Comparison of ENCODE assay signal across 8 cellular contexts in genomic region chr11:67371549-67372231, GRCh38. TPM values are rescaled to one million over a fixed set of nuclear protein-coding genes. Genes with fewer than 3 reads are reported as not detected.
A peak's percentile ranks its signal among the peaks of the same experiment; 100 is the strongest.
DNase-seq lines count a peak whose midpoint lies in the region; ATAC-seq and TF ChIP-seq lines count a peak whose summit lies in the region.

No MANE protein-coding gene starts in this region.

- no peak overlapping the region for H2AFZ ChIP-seq in DND-41 (ENCODE audit: low read depth, low read length)

- peak overlapping the region; percentile 77 to 84 for H3K4me3 Mint-ChIP-seq in activated T-cell treated with anti-CD3 and anti-CD28 coated beads, Interleukin-2, amount 50 U/mL, for 72 hours
- peak overlapping the region; percentile 83 for H3K4me3 Mint-ChIP-seq in glutamatergic neuron (ENCODE audit: unreplicated experiment)

- H3K9me3 Mint-ChIP-seq in activated T-cell treated with anti-CD3 and anti-CD28 coated beads, Interleukin-2, amount 50 U/mL, for 72 hours = no peaks in the 10 kb centered on the region
- peaks cover 9% of the 10 kb centered on the region for H3K9me3 Mint-ChIP-seq in glutamatergic neuron (ENCODE audit: unreplicated experiment)

- peaks cover 37% of the 10 kb centered on the region for H3K4me1 ChIP-seq in DND-41 (ENCODE audit: insufficient read depth, low read length)
- peaks cover 25% of the 10 kb centered on the region for H3K4me1 ChIP-seq in prostate gland (replicated peaks)

- TF ChIP-seq RAD21 in Ishikawa (IDR thresholded peaks at IDR 0.05; ENCODE audit: low read depth) = peak; percentile 17; the same call in 1 of the 2 replicates

- ATAC-seq in DND-41 (ENCODE audit: insufficient read depth, low read depth) (peak; percentile 22; the same call in 1 of the 3 replicates), HG03108 (IDR thresholded peaks at IDR 0.05; ENCODE audit: unreplicated experiment) (no peak), GM19035 (IDR thresholded peaks at IDR 0.05; ENCODE audit: unreplicated experiment) (no peak)
- ATAC-seq in activated T-cell treated with anti-CD3 and anti-CD28 coated beads, Interleukin-2, amount 50 U/mL, for 72 hours (replicated peaks in 1 of 2) = no peak

- H3K36me3 ChIP-seq in DND-41 (ENCODE audit: insufficient read depth, low read length) (no peaks in the 10 kb centered on the region), prostate gland (no peaks in the 10 kb centered on the region)

- no peak for DNase-seq in DND-41
- no peak for DNase-seq in activated T-cell treated with anti-CD3 and anti-CD28 coated beads, Interleukin-2, amount 50 U/mL, for 72 hours
- peak; percentile 47 for DNase-seq in glutamatergic neuron
- no peak for DNase-seq in prostate gland (ENCODE audit: low spot score)
- no peak for DNase-seq in NCI-H748 (lab: John Stamatoyannopoulos, UW; ENCODE audit: unreplicated experiment)

- WGBS in prostate gland = 32% methylated on average over 18 of the region's 18 CpGs

- intact Hi-C loops in prostate gland (cut with DNase I) = no loop called here

- TF ChIP-seq EP300 in Ishikawa (IDR thresholded peaks at IDR 0.05; ENCODE audit: borderline replicate concordance) = no peak

- no peak overlapping the region for H3K4me3 ChIP-seq in DND-41 (ENCODE audit: low read depth in 1 of 2, low read length in 2 of 2)
- peak overlapping the region; percentile 70 to 81 for H3K4me3 ChIP-seq in prostate gland

- no peak for TF ChIP-seq POLR2A in prostate gland (IDR thresholded peaks at IDR 0.05)

- H3K4me2 ChIP-seq in DND-41 (ENCODE audit: insufficient read depth, low read length) = no peak overlapping the region

- peaks cover 76% of the 10 kb centered on the region for H3K27me3 ChIP-seq in DND-41 (ENCODE audit: insufficient read depth, low read length, poor library complexity)
- no peaks in the 10 kb centered on the region for H3K27me3 ChIP-seq in prostate gland (replicated peaks; ENCODE audit: insufficient read depth)

- peaks cover 68% of the 10 kb centered on the region for H3K27me3 Mint-ChIP-seq in activated T-cell treated with anti-CD3 and anti-CD28 coated beads, Interleukin-2, amount 50 U/mL, for 72 hours (ENCODE audit: low read depth)
- peaks cover 19% of the 10 kb centered on the region for H3K27me3 Mint-ChIP-seq in glutamatergic neuron (ENCODE audit: unreplicated experiment)

- H3K79me2 ChIP-seq in DND-41 (ENCODE audit: insufficient read depth, low read length) = no peaks in the 10 kb centered on the region

- peaks cover 34% of the 10 kb centered on the region for H4K20me1 ChIP-seq in DND-41 (ENCODE audit: insufficient read depth, low read length)

- TF ChIP-seq CTCF in DND-41 (IDR thresholded peaks at IDR 0.05; ENCODE audit: borderline replicate concordance, extremely low read depth, low read length, poor library complexity, severe bottlenecking) (peak; percentile 48), glutamatergic neuron (IDR thresholded peaks at IDR 0.05; ENCODE audit: partially characterized antibody, unreplicated experiment) (no peak), prostate gland (IDR thresholded peaks at IDR 0.05) (peak in 2 of 4 experiments; percentile 46 to 53)

- no peak overlapping the region for H3K27ac Mint-ChIP-seq in activated T-cell treated with anti-CD3 and anti-CD28 coated beads, Interleukin-2, amount 50 U/mL, for 72 hours
- peak overlapping the region; percentile 18 for H3K27ac Mint-ChIP-seq in glutamatergic neuron (ENCODE audit: unreplicated experiment)

- H3K9me3 ChIP-seq in DND-41 (ENCODE audit: insufficient read depth, low read length, severe bottlenecking) (no peaks in the 10 kb centered on the region), prostate gland (no peaks in the 10 kb centered on the region)

- H3K4me1 Mint-ChIP-seq in activated T-cell treated with anti-CD3 and anti-CD28 coated beads, Interleukin-2, amount 50 U/mL, for 72 hours (ENCODE audit: low read depth) = peaks cover 49% of the 10 kb centered on the region
- peaks cover 8% of the 10 kb centered on the region for H3K4me1 Mint-ChIP-seq in glutamatergic neuron (ENCODE audit: low read depth, unreplicated experiment)

- H3K9ac ChIP-seq in DND-41 (ENCODE audit: low read depth, low read length) = no peak overlapping the region

- H3K27ac ChIP-seq in DND-41 (ENCODE audit: low read length) (no peak overlapping the region), prostate gland (peak overlapping the region; percentile 45 to 86)

- H3K36me3 Mint-ChIP-seq in activated T-cell treated with anti-CD3 and anti-CD28 coated beads, Interleukin-2, amount 50 U/mL, for 72 hours (ENCODE audit: insufficient read depth in 2 of 2) = no peaks in the 10 kb centered on the region
- H3K36me3 Mint-ChIP-seq in glutamatergic neuron (ENCODE audit: unreplicated experiment) = no peaks in the 10 kb centered on the region

TF ChIP-seq in Ishikawa, 13 proteins besides CTCF, POLR2A, EP300 and RAD21:
- no peak for TF ChIP-seq CEBPB (IDR thresholded peaks at IDR 0.05)
- TF ChIP-seq ZBTB7A (IDR thresholded peaks at IDR 0.05; ENCODE audit: low read depth) = 0 out of 2 replicates have a peak, but pooled peaks have one; percentile 30

RNA-seq across cellular contexts. Expression of gene CLCF1, which starts 1.7 kb away (rescaled TPM):
- under 1 TPM; 0.22 to 0.93 TPM for total RNA-seq in activated T-cell treated with anti-CD3 and anti-CD28 coated beads, Interleukin-2, amount 50 U/mL, for 72 hours
- not detected for total RNA-seq in glutamatergic neuron (ENCODE audit: unreplicated experiment)
- 1 to 10 TPM; 2.5 to 2.6 TPM for total RNA-seq in prostate gland

RNA-seq across cellular contexts. Expression of gene POLD4, which starts 18.3 kb away (rescaled TPM):
- 10 to 100 TPM; 68.5 to 74.1 TPM for total RNA-seq in activated T-cell treated with anti-CD3 and anti-CD28 coated beads, Interleukin-2, amount 50 U/mL, for 72 hours
- total RNA-seq in glutamatergic neuron (ENCODE audit: unreplicated experiment) = 15.4 TPM
- total RNA-seq in prostate gland = 100 to 1,000 TPM in 1 of 2 donors, 10 to 100 TPM in 1; 95.1 to 145 TPM

RNA-seq across cellular contexts. Expression of gene RAD9A, which starts 20.1 kb away (rescaled TPM):
- total RNA-seq in activated T-cell treated with anti-CD3 and anti-CD28 coated beads, Interleukin-2, amount 50 U/mL, for 72 hours = 10 to 100 TPM; 36.7 to 41.2 TPM
- total RNA-seq in glutamatergic neuron (ENCODE audit: unreplicated experiment) (12.1 TPM), prostate gland (10 to 100 TPM; 30.2 to 49.4 TPM)

RNA-seq across cellular contexts. Expression of gene PPP1CA, which starts 30.0 kb away (rescaled TPM):
- total RNA-seq in activated T-cell treated with anti-CD3 and anti-CD28 coated beads, Interleukin-2, amount 50 U/mL, for 72 hours = 100 to 1,000 TPM; 211 to 244 TPM
- total RNA-seq in glutamatergic neuron (ENCODE audit: unreplicated experiment) = 163 TPM
- total RNA-seq in prostate gland = 100 to 1,000 TPM; 168 to 215 TPM

RNA-seq across cellular contexts. Expression of gene TBC1D10C, which starts 32.2 kb away (rescaled TPM):
- 100 to 1,000 TPM in 1 of 2 donors, 10 to 100 TPM in 1; 93.3 to 120 TPM for total RNA-seq in activated T-cell treated with anti-CD3 and anti-CD28 coated beads, Interleukin-2, amount 50 U/mL, for 72 hours
- not detected for total RNA-seq in glutamatergic neuron (ENCODE audit: unreplicated experiment)
- total RNA-seq in prostate gland = 1 to 10 TPM; 3.7 to 6.5 TPM

Comparison
In these comparisons a context has a peak if more than half of its experiments do, and no peak if none do; other contexts are left out.
1. H3K4me3 ChIP-seq: peak in prostate gland (2 of 2); none in DND-41 (0 of 2).